35 cellular contexts compared by ENCODE assay signal in genomic region chr4:16714191-16714590, GRCh38.
"Had no signal": no experiment of that assay in that cellular context is flagged by ENCODE, and none has a peak within 500 bp of the region (broad histone marks: within the 10 kb centered on the region; RNA-seq: fewer than 3 reads in every experiment).

No MANE protein-coding gene starts in this region.

- H3K9me3 ChIP-seq: MG63 had no signal

- H3K4me3 ChIP-seq: MG63 had no signal

- DNase-seq: Karpas-422, Kasumi-1, KG1, MG63, MM.1S, MV-4-11, NCI-H1048, NCI-H1092, NCI-H1092 treated with DMSO at 0.1 percent for 48 hours, NCI-H1105, NCI-H1105 treated with DMSO at 0.1 percent for 48 hours, NCI-H1417, NCI-H1417 treated with DMSO at 0.1 percent for 48 hours, NCI-H1436, NCI-H1436 treated with DMSO at 0.1 percent for 48 hours, NCI-H146, NCI-H1694, NCI-H1694 treated with DMSO at 0.1 percent for 48 hours, NCI-H187, NCI-H187 treated with DMSO at 0.1 percent for 48 hours, NCI-H1930, NCI-H2029, NCI-H2029 treated with DMSO at 0.1 percent for 48 hours, NCI-H2081, NCI-H2081 treated with DMSO at 0.1 percent for 48 hours, NCI-H2107, NCI-H2171, NCI-H2171 treated with DMSO at 0.1 percent for 48 hours, NCI-H2227 treated with DMSO at 0.1 percent for 48 hours, NCI-H226, NCI-H345, NCI-H446, NCI-H446 treated with DMSO at 0.1 percent for 48 hours, NCI-H510A had no signal

- H3K27ac ChIP-seq: KMS-11 had no signal

- H3K4me2 ChIP-seq: KMS-11 had no signal

- H3K27me3 ChIP-seq: MG63 had no signal
